15 cellular contexts compared by ENCODE assay signal in the genomic region with DNA sequence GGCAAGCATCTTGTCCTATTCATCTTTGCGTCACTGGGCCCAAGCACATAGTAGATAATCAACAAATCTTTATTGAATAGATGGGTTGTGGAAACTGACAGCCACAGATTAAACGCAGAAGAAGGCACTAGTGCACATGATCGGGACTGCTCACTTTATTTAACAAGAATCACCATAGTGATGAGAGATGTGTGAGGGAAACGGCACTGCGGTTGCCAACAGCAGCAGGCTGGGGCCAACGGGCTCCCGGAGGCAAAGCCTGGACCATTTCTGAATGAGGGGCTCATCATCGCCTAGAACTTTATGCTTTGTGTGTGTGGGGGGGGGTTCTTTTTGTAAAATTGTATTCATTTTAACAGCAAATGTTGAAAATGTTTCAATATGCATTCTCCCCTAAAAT.
"Had no signal": no experiment of that assay in that cellular context is flagged by ENCODE, and none has a peak within 500 bp of the region (broad histone marks: within the 10 kb centered on the region; RNA-seq: fewer than 3 reads in every experiment).

No MANE protein-coding gene starts in this region.

- H3K27ac Mint-ChIP-seq: activated CD4-positive, alpha-beta memory T cell treated with anti-CD3 and anti-CD28 coated beads, Interleukin-2, amount 10 ng/mL, durations not matched to agents 7 days and 5 days; activated CD8-positive, alpha-beta memory T cell treated with anti-CD3 and anti-CD28 coated beads, Interleukin-2, amount 10 ng/mL, durations not matched to agents 7 days and 5 days; activated naive CD8-positive, alpha-beta T cell had no signal

- H3K27me3 Mint-ChIP-seq: activated CD4-positive, alpha-beta memory T cell treated with anti-CD3 and anti-CD28 coated beads, Interleukin-2, amount 10 ng/mL, durations not matched to agents 7 days and 5 days had no signal

- H3K27ac ChIP-seq: cardiac muscle cell, epithelial cell of prostate, gastroesophageal sphincter, thyroid gland had no signal

- H3K4me1 Mint-ChIP-seq: activated CD4-positive, alpha-beta memory T cell treated with anti-CD3 and anti-CD28 coated beads, Interleukin-2, amount 10 ng/mL, durations not matched to agents 7 days and 5 days; activated CD8-positive, alpha-beta memory T cell treated with anti-CD3 and anti-CD28 coated beads, Interleukin-2, amount 10 ng/mL, durations not matched to agents 7 days and 5 days had no signal

- H3K36me3 Mint-ChIP-seq: activated CD8-positive, alpha-beta memory T cell treated with anti-CD3 and anti-CD28 coated beads, Interleukin-2, amount 10 ng/mL, durations not matched to agents 7 days and 5 days; activated naive CD8-positive, alpha-beta T cell; mesothelial cell of epicardium had no signal

- H3K9me3 Mint-ChIP-seq: activated CD4-positive, alpha-beta memory T cell treated with anti-CD3 and anti-CD28 coated beads, Interleukin-2, amount 10 ng/mL, durations not matched to agents 7 days and 5 days had no signal

- H3K9me3 ChIP-seq: gastroesophageal sphincter, thyroid gland had no signal

- H3K36me3 ChIP-seq: cardiac muscle cell, gastroesophageal sphincter, heart right ventricle, thyroid gland had no signal

- H3K27me3 ChIP-seq: cardiac muscle cell, thyroid gland had no signal

- H3K4me3 ChIP-seq: cardiac muscle cell, gastroesophageal sphincter, heart right ventricle, lung, thyroid gland had no signal

- DNase-seq: activated CD4-positive, alpha-beta memory T cell treated with anti-CD3 and anti-CD28 coated beads, Interleukin-2, amount 10 ng/mL, durations not matched to agents 7 days and 5 days; activated CD8-positive, alpha-beta memory T cell treated with anti-CD3 and anti-CD28 coated beads, Interleukin-2, amount 10 ng/mL, durations not matched to agents 7 days and 5 days; heart right ventricle; retina; stimulated activated CD4-positive, alpha-beta T cell treated with anti-CD3 and anti-CD28 coated beads, Interleukin-12 subunit alpha, Interleukin-12 subunit beta, amount 100 ng/mL, for 4 hours; stimulated activated CD4-positive, alpha-beta T cell treated with anti-CD3 and anti-CD28 coated beads, Interleukin-1b, Interleukin-23, amount 100 ng/mL, for 48 hours; stimulated activated CD8-positive, alpha-beta memory T cell treated with anti-CD3 and anti-CD28 coated beads, Interleukin-4, amount 100 ng/mL, for 48 hours; stimulated activated naive CD4-positive, alpha-beta T cell; thyroid gland had no signal

- H3K4me3 Mint-ChIP-seq: activated CD4-positive, alpha-beta memory T cell treated with anti-CD3 and anti-CD28 coated beads, Interleukin-2, amount 10 ng/mL, durations not matched to agents 7 days and 5 days; activated CD8-positive, alpha-beta memory T cell treated with anti-CD3 and anti-CD28 coated beads, Interleukin-2, amount 10 ng/mL, durations not matched to agents 7 days and 5 days; activated naive CD8-positive, alpha-beta T cell; mesothelial cell of epicardium had no signal

- H3K4me1 ChIP-seq: thyroid gland had no signal
